9 cellular contexts compared by ENCODE assay signal in the genomic region with DNA sequence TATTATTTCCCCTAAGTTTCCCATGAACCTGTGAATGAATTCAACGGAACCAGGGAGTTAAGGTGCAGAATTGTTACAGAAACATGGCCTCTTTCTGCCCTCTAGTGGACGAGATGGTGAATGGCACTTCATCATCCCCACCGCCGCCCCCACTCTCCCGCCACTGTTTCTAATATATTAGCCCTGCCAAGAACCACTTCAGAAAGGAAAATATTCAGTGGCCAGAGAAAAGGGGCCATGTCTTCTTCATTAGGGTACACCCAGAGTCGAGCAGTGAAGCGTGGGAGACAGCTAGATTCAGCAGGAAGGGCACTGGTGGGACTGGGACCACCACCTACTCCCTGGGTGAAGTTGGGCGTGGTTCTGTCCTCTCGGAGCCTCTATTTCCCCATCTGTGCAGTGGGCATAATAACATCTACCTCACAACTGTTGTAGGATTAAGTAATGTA. TPM values are rescaled to one million over a fixed set of nuclear protein-coding genes. Genes with fewer than 3 reads are reported as not detected.
A peak's percentile ranks its signal among the peaks of the same experiment; 100 is the strongest.
DNase-seq lines count a peak whose midpoint lies in the region; ATAC-seq and TF ChIP-seq lines count a peak whose summit lies in the region.
"Had no signal": no experiment of that assay in that cellular context is flagged by ENCODE, and none has a peak within 500 bp of the region (broad histone marks: within the 10 kb centered on the region; RNA-seq: fewer than 3 reads in every experiment).

No MANE protein-coding gene starts in this region.

- peaks cover 30% of the 10 kb centered on the region for H3K4me1 ChIP-seq in DOHH2 (ENCODE audit: control insufficient read depth, low read length)
- H3K4me1 ChIP-seq in IMR-90 (ENCODE audit: control insufficient read depth, insufficient read depth, low read length), result peaks cover 4% of the 10 kb centered on the region; the same call in 1 of the 2 replicates
- no peaks in the 10 kb centered on the region for H3K4me1 ChIP-seq in breast epithelium

- no peak overlapping the region for H2BK5ac ChIP-seq in IMR-90 (ENCODE audit: low read depth, low read length, poor library complexity, severe bottlenecking)

- H3K9ac ChIP-seq in IMR-90 (ENCODE audit: low read depth, low read length), result no peak overlapping the region

- H3K27me3 ChIP-seq in DOHH2 (ENCODE audit: control insufficient read depth, low read length), result peaks cover 6% of the 10 kb centered on the region; the same call in 1 of the 2 replicates
- H3K27me3 ChIP-seq in IMR-90 (ENCODE audit: control insufficient read depth, insufficient read depth, low read length), result peaks cover 3% of the 10 kb centered on the region
- H3K27me3 ChIP-seq in breast epithelium, result no peaks in the 10 kb centered on the region

- no peak for TF ChIP-seq POLR2A in IMR-90 (IDR thresholded peaks at IDR 0.05; ENCODE audit: low read depth, low read length)
- no peak for TF ChIP-seq POLR2A in breast epithelium (IDR thresholded peaks at IDR 0.05)

- H4K5ac ChIP-seq in IMR-90 (ENCODE audit: low read depth, low read length), result no peak overlapping the region

- dilution Hi-C loops in IMR-90 (cut with HindIII; ENCODE audit: low sequenced_read_pairs, unreplicated experiment), result no loop called here

- CTCF ChIA-PET in IMR-90 (lab: Yijun Ruan, JAX), result interaction anchor here (1.0 to 2.0 kb wide), 3 partner anchors 25 to 439 kb away, joined by 3 to 7 read pairs (median 3); no protein-coding TSS in a partner anchor

- H4K91ac ChIP-seq in IMR-90 (ENCODE audit: insufficient read depth, low read depth, low read length), result no peak overlapping the region

- H4K8ac ChIP-seq in IMR-90 (ENCODE audit: low read depth in 2 of 2, low read length in 2 of 2), result no peak overlapping the region

- H3K9me3 ChIP-seq in DOHH2 (ENCODE audit: control insufficient read depth, insufficient read depth, low read length), result peaks cover 4% of the 10 kb centered on the region
- no peaks in the 10 kb centered on the region for H3K9me3 ChIP-seq in IMR-90 (ENCODE audit: control insufficient read depth, insufficient read depth, low read length)
- peaks cover 0 to 5% of the 10 kb centered on the region in 2 donors for H3K9me3 ChIP-seq in breast epithelium

- H3K4me3 ChIP-seq in DOHH2 (ENCODE audit: low read length) (no peak overlapping the region), IMR-90 (ENCODE audit: insufficient read depth, low read depth, low read length) (no peak overlapping the region), breast epithelium (peak overlapping the region in 1 of 3 donors; percentile 22)

- BruUV-seq in IMR-90 (replicated peaks; lab: Mats Ljungman, UMichigan), result no TSS peak

- no peak overlapping the region for H3K23ac ChIP-seq in IMR-90 (ENCODE audit: low read depth, low read length)

- H2AK9ac ChIP-seq in IMR-90 (replicated peaks; ENCODE audit: low read depth, low read length, poor library complexity), result no peak overlapping the region

- H3K56ac ChIP-seq in IMR-90 (ENCODE audit: extremely low read depth, insufficient read depth, low read length), result no peak overlapping the region

- H3F3A ChIP-seq in DOHH2 (ENCODE audit: control insufficient read depth, insufficient read depth), result no peaks in the 10 kb centered on the region

- no peak overlapping the region for H3K18ac ChIP-seq in IMR-90 (ENCODE audit: low read depth, low read length)

- in situ Hi-C loops in IMR-90 (cut with MboI; ENCODE audit: low sequenced_read_pairs), result no loop called here
- in situ Hi-C loops in SK-MEL-5 (cut with HindIII; ENCODE audit: low pct_unique_long_range_greater_than_20kb, low sequenced_read_pairs), result loop anchor here (25.0 kb wide), 1 partner anchor 220 kb away; no protein-coding TSS in a partner anchor

- H3K36me3 ChIP-seq in DOHH2 (ENCODE audit: control insufficient read depth, low read length), result no peaks in the 10 kb centered on the region
- no peaks in the 10 kb centered on the region for H3K36me3 ChIP-seq in IMR-90 (ENCODE audit: control insufficient read depth, insufficient read depth, low read length)
- no peaks in the 10 kb centered on the region for H3K36me3 ChIP-seq in breast epithelium

- H3K14ac ChIP-seq in IMR-90 (replicated peaks; ENCODE audit: low read depth, low read length), result no peak overlapping the region

- H3K9me2 ChIP-seq in DOHH2 (replicated peaks; ENCODE audit: control insufficient read depth, low read length), result no peaks in the 10 kb centered on the region

- peaks cover 2% of the 10 kb centered on the region for H3K9me1 ChIP-seq in IMR-90 (ENCODE audit: insufficient read depth, low read length)

- no peak overlapping the region for H2AK5ac ChIP-seq in IMR-90 (ENCODE audit: low read depth, low read length)

- H3K79me2 ChIP-seq in DOHH2 (ENCODE audit: control insufficient read depth, low read length), result no peaks in the 10 kb centered on the region

- H3K27ac ChIP-seq in DOHH2 (ENCODE audit: low read depth, low read length) (no peak overlapping the region), IMR-90 (ENCODE audit: insufficient read depth, low read length) (no peak overlapping the region), breast epithelium (peak overlapping the region in 1 of 2 donors; percentile 43)

- intact Hi-C loops in IMR-90 (cut with micrococcal nuclease) (loop anchor here (1.0 kb wide), 1 partner anchor 222 kb away; no protein-coding TSS in a partner anchor), breast epithelium (cut with DNase I; ENCODE audit: low total_unique reads) (loop anchor here (10.0 kb wide), 1 partner anchor 398 kb away; no protein-coding TSS in a partner anchor)

- TF ChIP-seq CTCF in DOHH2 (IDR thresholded peaks at IDR 0.05; ENCODE audit: low read depth, low read length, poor library complexity, severe bottlenecking), result peak; percentile 68
- TF ChIP-seq CTCF in IMR-90 (conservative IDR thresholded peaks at IDR 0.05; ENCODE audit: low read depth, low read length), result peak; percentile 53
- peak in 2 of 3 donors; percentile 29 to 50 for TF ChIP-seq CTCF in breast epithelium (IDR thresholded peaks at IDR 0.05)

- H2BK15ac ChIP-seq in IMR-90 (ENCODE audit: low read depth, low read length), result no peak overlapping the region

- WGBS in IMR-90 (ENCODE audit: extremely low coverage in 2 of 2, insufficient read length in 1 of 2), 2 experiments, result no CpG with 5 or more reads among the region's 9 CpGs

- peak overlapping the region; percentile 38 for H3K4me2 ChIP-seq in DOHH2 (ENCODE audit: low read length)
- peak overlapping the region; percentile 90 for H3K4me2 ChIP-seq in IMR-90 (ENCODE audit: low read depth, low read length)

- H2BK120ac ChIP-seq in IMR-90 (ENCODE audit: low read depth, low read length), result no peak overlapping the region

- no peak overlapping the region for H3K4ac ChIP-seq in IMR-90 (ENCODE audit: low read depth, low read length)

- H2AFZ ChIP-seq in IMR-90 (replicated peaks; ENCODE audit: low read length, poor library complexity), result peak overlapping the region; percentile 76

- ATAC-seq in IMR-90 (ENCODE audit: low read depth) (peak; percentile 78), HG03469 (IDR thresholded peaks at IDR 0.05; ENCODE audit: unreplicated experiment) (no peak), HG03196 (IDR thresholded peaks at IDR 0.05; ENCODE audit: unreplicated experiment) (no peak)

- H4K20me1 ChIP-seq in DOHH2 (ENCODE audit: control insufficient read depth, insufficient read depth, low read depth, low read length) (no peaks in the 10 kb centered on the region), IMR-90 (ENCODE audit: insufficient read depth, low read length) (no peaks in the 10 kb centered on the region)

- POLR2A ChIA-PET in IMR-90 (lab: Charles Lee; ENCODE audit: unreplicated experiment), result no interaction called here

- no peaks in the 10 kb centered on the region for H3K79me1 ChIP-seq in IMR-90 (ENCODE audit: low read depth in 1 of 2, low read length in 2 of 2)

- DNase-seq in IMR-90, result peak; percentile 19
- DNase-seq in SK-MEL-5 (ENCODE audit: low read depth, low spot score), result peak; percentile 48
- no peak for DNase-seq in breast epithelium (ENCODE audit: low spot score in 2 of 2)
- peak; percentile 69 for DNase-seq in left kidney (ENCODE audit: low read depth, low spot score)
- DNase-seq in stimulated activated CD4-positive, alpha-beta T cell treated with anti-CD3 and anti-CD28 coated beads, TNF-alpha, amount 100 ng/mL, for 48 hours (ENCODE audit: low read depth in 3 of 3), result peak in 2 of 3 donors; percentile 17 to 32

- peak; percentile 67 for TF ChIP-seq RAD21 in IMR-90 (IDR thresholded peaks at IDR 0.05; ENCODE audit: low read length)

- H2BK20ac ChIP-seq in IMR-90 (ENCODE audit: low read depth, low read length), result no peak overlapping the region

TF ChIP-seq in IMR-90, 13 proteins besides CTCF, POLR2A, EP300 and RAD21:
- TF ChIP-seq SMC3 (IDR thresholded peaks at IDR 0.05; ENCODE audit: low read depth, low read length) (peak; percentile 32; the same call in 1 of the 2 replicates), BHLHE40 (IDR thresholded peaks at IDR 0.05; ENCODE audit: low read depth, low read length) (no peak), MXI1 (IDR thresholded peaks at IDR 0.05; ENCODE audit: borderline replicate concordance, low read depth, low read length) (no peak), CEBPB (IDR thresholded peaks at IDR 0.05; ENCODE audit: low read depth, low read length) (no peak), USF2 (IDR thresholded peaks at IDR 0.05; ENCODE audit: low read depth, low read length) (no peak), RFX5 (IDR thresholded peaks at IDR 0.05; ENCODE audit: low read depth, low read length) (no peak)
TF ChIP-seq in IMR-90: peak in this region for 1.

RNA-seq across cellular contexts. Expression of gene SYT13, which starts 46.4 kb away (rescaled TPM):
- total RNA-seq in IMR-90 (2012; rRNA removed) (not detected in 2 replicates), breast epithelium (under 1 TPM in 2 of 3 donors, not detected in 1; 0.29 to 0.33 TPM)
- not detected in 2 replicates for polyA plus RNA-seq in IMR-90 (2012; rRNA removed)
- polyA plus RNA-seq in IMR-90 (2012; cell fraction: cytosol; rRNA removed), result not detected in 2 replicates
- not detected in 2 replicates for polyA plus RNA-seq in IMR-90 (2012; cell fraction: nucleus; rRNA removed; ENCODE audit: low replicate concordance)
- 1.3 and 1.7 TPM in 2 replicates for total RNA-seq in SK-MEL-5 (2014; rRNA removed; shearing (Covaris generic))
- 2.2 and 3.5 TPM in 2 replicates for polyA plus RNA-seq in SK-MEL-5 (2015; cell fraction: cytosol; rRNA removed)
- polyA plus RNA-seq in SK-MEL-5 (2015; cell fraction: nucleus; rRNA removed), result 0.83 and 0.89 TPM in 2 replicates
- total RNA-seq: T-helper 2 cell treated with Interferon-gamma antibody and Interleukin-4, amounts not matched to agents 100 ng/mL and 5 ng/mL, for 36 hours had no signal

Comparison
In these comparisons a context has a peak if more than half of its experiments do, and no peak if none do; other contexts are left out.
1. DNase-seq: peak in IMR-90 (single experiment), SK-MEL-5 (single experiment), left kidney (single experiment) and stimulated activated CD4-positive, alpha-beta T cell treated with anti-CD3 and anti-CD28 coated beads, TNF-alpha, amount 100 ng/mL, for 48 hours (2 of 3); none in breast epithelium (0 of 2).
2. Peak in every context shown above with its lines, with median percentiles within 50 percentile points of each other: CTCF ChIP-seq.